ENCODE assay signal across 30 cellular contexts in genomic region chr7:125668321-125668993, GRCh38.
DNase-seq lines count a peak whose midpoint lies in the region; ATAC-seq and TF ChIP-seq lines count a peak whose summit lies in the region.
"Had no signal": no experiment of that assay in that cellular context is flagged by ENCODE, and none has a peak within 500 bp of the region (broad histone marks: within the 10 kb centered on the region; RNA-seq: fewer than 3 reads in every experiment).

No MANE protein-coding gene starts in this region.

- TF ChIP-seq EP300 in esophagus muscularis mucosa (IDR thresholded peaks at IDR 0.05): no peak

- TF ChIP-seq CTCF in choroid plexus epithelial cell (conservative IDR thresholded peaks at IDR 0.05; ENCODE audit: low read depth, low read length): no peak
- no peak for TF ChIP-seq CTCF in esophagus muscularis mucosa (IDR thresholded peaks at IDR 0.05)
- TF ChIP-seq CTCF in GM13977 (IDR thresholded peaks at IDR 0.05; ENCODE audit: extremely low read depth, insufficient read depth, missing control alignments): no peak

- in situ Hi-C loops in GM13977 (cut with MboI; ENCODE audit: low pct_unique_long_range_greater_than_20kb, low sequenced_read_pairs, unreplicated experiment): no loop called here

- H3K23ac ChIP-seq in mesendoderm (ENCODE audit: low read length): no peak overlapping the region

- H3K27me3 ChIP-seq in mesendoderm (ENCODE audit: insufficient read depth, low read length, poor library complexity) (no peaks in the 10 kb centered on the region), esophagus muscularis mucosa (no peaks in the 10 kb centered on the region)
- H3K27me3 ChIP-seq in effector memory CD4-positive, alpha-beta T cell (replicated peaks; ENCODE audit: control insufficient read depth, insufficient read depth, low read length, poor library complexity, severe bottlenecking): no peaks in the 10 kb centered on the region
- H3K27me3 ChIP-seq: ascending aorta, BE2C, gastroesophageal sphincter, tibial artery had no signal

- no peaks in the 10 kb centered on the region for H3K4me1 ChIP-seq in mesendoderm (ENCODE audit: control insufficient read depth, low read depth, low read length)
- H3K4me1 ChIP-seq in esophagus muscularis mucosa: no peaks in the 10 kb centered on the region
- no peaks in the 10 kb centered on the region for H3K4me1 ChIP-seq in effector memory CD4-positive, alpha-beta T cell (ENCODE audit: control insufficient read depth, insufficient read depth, low read length, poor library complexity, severe bottlenecking)
- H3K4me1 ChIP-seq: ascending aorta, BE2C, gastroesophageal sphincter, tibial artery had no signal

- no peak overlapping the region for H2BK15ac ChIP-seq in mesendoderm (replicated peaks; ENCODE audit: low read depth)

- H3K18ac ChIP-seq in mesendoderm (ENCODE audit: low read length): no peak overlapping the region

- no peak overlapping the region for H3K4me3 ChIP-seq in choroid plexus epithelial cell (ENCODE audit: low read depth, low read length)
- H3K4me3 ChIP-seq in mesendoderm (ENCODE audit: low read length): no peak overlapping the region
- H3K4me3 ChIP-seq in esophagus muscularis mucosa: no peak overlapping the region
- no peak overlapping the region for H3K4me3 ChIP-seq in effector memory CD4-positive, alpha-beta T cell (ENCODE audit: insufficient read depth, low read depth, low read length, poor library complexity, severe bottlenecking)
- H3K4me3 ChIP-seq: ascending aorta, gastroesophageal sphincter, GM23338, SK-N-MC, tibial artery had no signal

- ATAC-seq in GM18519 (IDR thresholded peaks at IDR 0.05; ENCODE audit: low FRiP score, unreplicated experiment): peak; percentile 48
- peak; percentile 44 for ATAC-seq in HG03095 (IDR thresholded peaks at IDR 0.05; ENCODE audit: unreplicated experiment)
- ATAC-seq: activated CD8-positive, alpha-beta T cell treated with anti-CD3 and anti-CD28 coated beads for 36 hours; gastroesophageal sphincter; GM23338; naive thymus-derived CD8-positive, alpha-beta T cell had no signal

- H3K4me2 ChIP-seq in mesendoderm (ENCODE audit: low read length): no peak overlapping the region
- H3K4me2 ChIP-seq: GM23338, KMS-11 had no signal

- no peak overlapping the region for H2AK5ac ChIP-seq in mesendoderm (ENCODE audit: low read length)

- H3K79me2 ChIP-seq in mesendoderm (ENCODE audit: control insufficient read depth, insufficient read depth, low read length): no peaks in the 10 kb centered on the region

- no peak overlapping the region for H4K5ac ChIP-seq in mesendoderm (ENCODE audit: low read length)

- H3K27ac ChIP-seq in mesendoderm (ENCODE audit: low read depth, low read length) (no peak overlapping the region), esophagus muscularis mucosa (replicated peaks in 1 of 4) (no peak overlapping the region)
- H3K27ac ChIP-seq in effector memory CD4-positive, alpha-beta T cell (ENCODE audit: insufficient read depth, low read length, poor library complexity, severe bottlenecking): no peak overlapping the region
- H3K27ac ChIP-seq: ascending aorta, gastroesophageal sphincter, KMS-11, SK-N-MC, tibial artery had no signal

- no peak overlapping the region for H4K8ac ChIP-seq in mesendoderm (ENCODE audit: low read depth, low read length)

- TF ChIP-seq POLR2A in esophagus muscularis mucosa (IDR thresholded peaks at IDR 0.05; ENCODE audit: low read depth): no peak

- H3K79me1 ChIP-seq in mesendoderm (ENCODE audit: low read length): no peaks in the 10 kb centered on the region

- H3K56ac ChIP-seq in mesendoderm (ENCODE audit: low read length): no peak overlapping the region

- DNase-seq in choroid plexus epithelial cell (ENCODE audit: low read depth) (peak; percentile 24), mesendoderm (peak; percentile 21), esophagus muscularis mucosa (ENCODE audit: extremely low spot score) (no peak), GM13977 (ENCODE audit: low spot score) (no peak), COLO668 (lab: John Stamatoyannopoulos, UW; ENCODE audit: unreplicated experiment) (no peak)
- no peak for DNase-seq in effector memory CD4-positive, alpha-beta T cell
- DNase-seq: activated CD4-positive, alpha-beta T cell treated with anti-CD3 and anti-CD28 coated beads for 1 hour; activated CD8-positive, alpha-beta T cell treated with anti-CD3 and anti-CD28 coated beads for 36 hours; activated naive CD8-positive, alpha-beta T cell treated with anti-CD3 and anti-CD28 coated beads, Interleukin-2, amount 10 ng/mL, durations not matched to agents 7 days and 5 days; BE2C; cortex of kidney; DMS79; endodermal cell; GF-D8; hippocampal formation; immature natural killer cell; naive thymus-derived CD8-positive, alpha-beta T cell; NCI-H1417 treated with DMSO at 0.1 percent for 48 hours; NCI-H2081; NCI-H345; NCI-H774; stimulated activated CD4-positive, alpha-beta T cell treated with anti-CD3 and anti-CD28 coated beads, Interleukin-2, amount 100 ng/mL, for 24 hours; tibial artery had no signal

- no peak overlapping the region for H3K4ac ChIP-seq in mesendoderm (ENCODE audit: low read depth, low read length)

- intact Hi-C loops in esophagus muscularis mucosa (cut with DNase I): no loop called here

- H3K36me3 ChIP-seq in mesendoderm (ENCODE audit: control insufficient read depth, insufficient read depth, low read length) (no peaks in the 10 kb centered on the region), esophagus muscularis mucosa (no peaks in the 10 kb centered on the region)
- no peaks in the 10 kb centered on the region for H3K36me3 ChIP-seq in effector memory CD4-positive, alpha-beta T cell (ENCODE audit: control insufficient read depth, insufficient read depth, low read length)
- H3K36me3 ChIP-seq: ascending aorta, BE2C, gastroesophageal sphincter, tibial artery had no signal

- WGBS in mesendoderm (ENCODE audit: extremely low coverage, insufficient coverage, low lambda C conversion rate): no CpG with 5 or more reads among the region's 4 CpGs
- WGBS in esophagus muscularis mucosa: 86% methylated on average over 4 of the region's 4 CpGs

- H3K9ac ChIP-seq in mesendoderm (ENCODE audit: low read length): no peak overlapping the region
- H3K9ac ChIP-seq: KMS-11 had no signal

- H2BK5ac ChIP-seq in mesendoderm (ENCODE audit: low read length): no peak overlapping the region

- no peak overlapping the region for H2BK120ac ChIP-seq in mesendoderm (ENCODE audit: low read depth, low read length)

- no peaks in the 10 kb centered on the region for H3K9me3 ChIP-seq in esophagus muscularis mucosa
- H3K9me3 ChIP-seq in effector memory CD4-positive, alpha-beta T cell (ENCODE audit: control insufficient read depth, low read length): no peaks in the 10 kb centered on the region
- H3K9me3 ChIP-seq: ascending aorta, BE2C, gastroesophageal sphincter, tibial artery had no signal

Comparison
In these comparisons a context has a peak if more than half of its experiments do, and no peak if none do; other contexts are left out.
1. DNase-seq: peak in choroid plexus epithelial cell (single experiment) and mesendoderm (single experiment); none in esophagus muscularis mucosa (single experiment), effector memory CD4-positive, alpha-beta T cell (0 of 3), GM13977 (single experiment) and COLO668 (single experiment).